Comparison of ENCODE assay signal across 26 cellular contexts in genomic region chr1:10912441-10912840, GRCh38.
"Had no signal": no experiment of that assay in that cellular context is flagged by ENCODE, and none has a peak within 500 bp of the region (broad histone marks: within the 10 kb centered on the region; RNA-seq: fewer than 3 reads in every experiment).

No MANE protein-coding gene starts in this region.

- H3K9me3 ChIP-seq: adrenal gland, body of pancreas, colonic mucosa, esophagus squamous epithelium, gastroesophageal sphincter had no signal

- H3K27ac ChIP-seq: adrenal gland, body of pancreas, colonic mucosa, epithelial cell of prostate, esophagus squamous epithelium, gastroesophageal sphincter had no signal

- H3K4me3 ChIP-seq: adrenal gland, body of pancreas, colonic mucosa, esophagus squamous epithelium, gastroesophageal sphincter had no signal

- DNase-seq: activated CD4-positive, alpha-beta memory T cell treated with anti-CD3 and anti-CD28 coated beads for 36 hours; activated CD4-positive, alpha-beta T cell treated with anti-CD3 and anti-CD28 coated beads for 36 hours; activated CD4-positive, alpha-beta T cell treated with anti-CD3 and anti-CD28 coated beads, Interleukin-2, amount 10 ng/mL, durations not matched to agents 24 days and 14 days; activated CD4-positive, CD25-positive, alpha-beta regulatory T cell; activated CD4-positive, CD25-positive, alpha-beta regulatory T cell treated with anti-CD3 and anti-CD28 coated beads, Interleukin-2, amount 50 U/mL, for 72 hours; activated CD8-positive, alpha-beta memory T cell treated with anti-CD3 and anti-CD28 coated beads, Interleukin-2, amount 10 ng/mL, durations not matched to agents 7 days and 5 days; activated CD8-positive, alpha-beta memory T cell treated with anti-CD3 and anti-CD28 coated beads, Interleukin-2, amount 50 U/mL, for 4 hours; activated CD8-positive, alpha-beta T cell treated with anti-CD3 and anti-CD28 coated beads, Interleukin-2, amount 10 ng/mL, durations not matched to agents 7 days and 5 days; activated effector memory CD4-positive, alpha-beta T cell treated with anti-CD3 and anti-CD28 coated beads, Interleukin-2, amount 50 U/mL, for 16 hours; activated naive CD4-positive, alpha-beta T cell treated with anti-CD3 and anti-CD28 coated beads for 36 hours; activated naive CD8-positive, alpha-beta T cell treated with anti-CD3 and anti-CD28 coated beads for 36 hours; activated naive CD8-positive, alpha-beta T cell treated with anti-CD3 and anti-CD28 coated beads, Interleukin-2, amount 50 U/mL, for 24 hours; activated T-cell treated with anti-CD3 and anti-CD28 coated beads, Interleukin-2, amount 50 U/mL, for 1 hour; activated T-cell treated with anti-CD3 and anti-CD28 coated beads, Interleukin-2, amount 50 U/mL, for 48 hours; adrenal gland; amygdala; body of pancreas; central memory CD4-positive, alpha-beta T cell; cerebellar nuclear complex; colonic mucosa; effector CD8-positive, alpha-beta T cell; esophagus squamous epithelium; foreskin melanocyte; T-helper 2 cell had no signal

- H3K36me3 ChIP-seq: adrenal gland, colonic mucosa, esophagus squamous epithelium, gastroesophageal sphincter had no signal

- H3K27me3 ChIP-seq: adrenal gland, body of pancreas, colonic mucosa, esophagus squamous epithelium had no signal

- H3K4me1 ChIP-seq: adrenal gland, body of pancreas, colonic mucosa, gastroesophageal sphincter had no signal
